31 cellular contexts compared by ENCODE assay signal in genomic region chr1:84373446-84374141, GRCh38. TPM values are rescaled to one million over a fixed set of nuclear protein-coding genes. Genes with fewer than 3 reads are reported as not detected.
"Had no signal": no experiment of that assay in that cellular context is flagged by ENCODE, and none has a peak within 500 bp of the region (broad histone marks: within the 10 kb centered on the region; RNA-seq: fewer than 3 reads in every experiment).

No MANE protein-coding gene starts in this region.

- H3K36me3 Mint-ChIP-seq: activated naive CD4-positive, alpha-beta T cell treated with anti-CD3 and anti-CD28 coated beads, Interleukin-2, amount 10 ng/mL, durations not matched to agents 7 days and 5 days; activated naive CD8-positive, alpha-beta T cell treated with anti-CD3 and anti-CD28 coated beads, Interleukin-2, amount 10 ng/mL, durations not matched to agents 7 days and 5 days; WTC11 had no signal

- H3K9me3 Mint-ChIP-seq: activated CD4-positive, alpha-beta memory T cell treated with anti-CD3 and anti-CD28 coated beads, Interleukin-2, amount 10 ng/mL, durations not matched to agents 7 days and 5 days; activated naive CD4-positive, alpha-beta T cell treated with anti-CD3 and anti-CD28 coated beads, Interleukin-2, amount 10 ng/mL, durations not matched to agents 7 days and 5 days; activated naive CD8-positive, alpha-beta T cell treated with anti-CD3 and anti-CD28 coated beads, Interleukin-2, amount 10 ng/mL, durations not matched to agents 7 days and 5 days; activated T-helper 2 cell treated with anti-CD3 and anti-CD28 coated beads, Interferon-gamma antibody, Interleukin-2, Interleukin-4, amounts not matched to agents 10 μg/mL and 5 μg/mL and 100 μg/mL, durations not matched to agents 14 hours and 24 hours and 36 hours; WTC11 had no signal

- ATAC-seq: body of pancreas, T-helper 17 cell, WTC11 had no signal

- DNase-seq: activated CD4-positive, alpha-beta memory T cell treated with anti-CD3 and anti-CD28 coated beads, Interleukin-2, amount 10 ng/mL, durations not matched to agents 7 days and 5 days; activated CD4-positive, alpha-beta T cell treated with anti-CD3 and anti-CD28 coated beads for 1 hour; activated CD4-positive, alpha-beta T cell treated with anti-CD3 and anti-CD28 coated beads, Interleukin-2, amount 10 ng/mL, durations not matched to agents 24 days and 14 days; activated gamma-delta T cell treated with Interleukin-2 at 50 U/mL for 16 hours; activated naive CD4-positive, alpha-beta T cell treated with anti-CD3 and anti-CD28 coated beads, Interleukin-2, amount 10 ng/mL, durations not matched to agents 7 days and 5 days; activated naive CD8-positive, alpha-beta T cell treated with anti-CD3 and anti-CD28 coated beads, Interleukin-2, amount 10 ng/mL, durations not matched to agents 7 days and 5 days; activated T-cell treated with anti-CD3 and anti-CD28 coated beads for 4 hours; activated T-cell treated with anti-CD3 and anti-CD28 coated beads, Interleukin-2, amount 50 U/mL, for 48 hours; amniotic stem cell; body of pancreas; NCI-H1092 treated with DMSO at 0.1 percent for 48 hours; NCI-H1417 treated with DMSO at 0.1 percent for 48 hours; NCI-H1694; NCI-H2029; NCI-H2107; NCI-H2171 treated with DMSO at 0.1 percent for 48 hours; NCI-H226; NCI-H526 treated with DMSO at 0.1 percent for 48 hours; NCI-H82; SIG-M5; T-helper 17 cell; T-helper 9 cell had no signal

- H3K9ac ChIP-seq: KMS-11 had no signal

- H3K4me1 Mint-ChIP-seq: activated CD4-positive, alpha-beta memory T cell treated with anti-CD3 and anti-CD28 coated beads, Interleukin-2, amount 10 ng/mL, durations not matched to agents 7 days and 5 days; activated CD4-positive, alpha-beta T cell treated with anti-CD3 and anti-CD28 coated beads, Interleukin-2, amount 10 ng/mL, durations not matched to agents 24 days and 14 days; activated naive CD4-positive, alpha-beta T cell treated with anti-CD3 and anti-CD28 coated beads, Interleukin-2, amount 10 ng/mL, durations not matched to agents 7 days and 5 days; activated naive CD8-positive, alpha-beta T cell treated with anti-CD3 and anti-CD28 coated beads, Interleukin-2, amount 10 ng/mL, durations not matched to agents 7 days and 5 days; T-helper 17 cell; WTC11 had no signal

- H3K27me3 ChIP-seq: ascending aorta, body of pancreas had no signal

- H3K9me3 ChIP-seq: ascending aorta, body of pancreas had no signal

- H3K27ac Mint-ChIP-seq: activated CD4-positive, alpha-beta memory T cell treated with anti-CD3 and anti-CD28 coated beads, Interleukin-2, amount 10 ng/mL, durations not matched to agents 7 days and 5 days; activated CD4-positive, alpha-beta T cell treated with anti-CD3 and anti-CD28 coated beads, Interleukin-2, amount 10 ng/mL, durations not matched to agents 24 days and 14 days; activated naive CD4-positive, alpha-beta T cell treated with anti-CD3 and anti-CD28 coated beads, Interleukin-2, amount 10 ng/mL, durations not matched to agents 7 days and 5 days; activated naive CD8-positive, alpha-beta T cell treated with anti-CD3 and anti-CD28 coated beads, Interleukin-2, amount 10 ng/mL, durations not matched to agents 7 days and 5 days; activated T-helper 2 cell treated with anti-CD3 and anti-CD28 coated beads, Interferon-gamma antibody, Interleukin-2, Interleukin-4, amounts not matched to agents 10 μg/mL and 5 μg/mL and 100 μg/mL, durations not matched to agents 14 hours and 24 hours and 36 hours; T-helper 17 cell; WTC11 had no signal

- H3K4me3 ChIP-seq: ascending aorta, body of pancreas had no signal

- H3K36me3 ChIP-seq: ascending aorta had no signal

- H3K27ac ChIP-seq: ascending aorta, body of pancreas, KMS-11 had no signal

- H3K27me3 Mint-ChIP-seq: activated CD4-positive, alpha-beta memory T cell treated with anti-CD3 and anti-CD28 coated beads, Interleukin-2, amount 10 ng/mL, durations not matched to agents 7 days and 5 days; activated CD4-positive, alpha-beta T cell treated with anti-CD3 and anti-CD28 coated beads, Interleukin-2, amount 10 ng/mL, durations not matched to agents 24 days and 14 days; activated naive CD4-positive, alpha-beta T cell treated with anti-CD3 and anti-CD28 coated beads, Interleukin-2, amount 10 ng/mL, durations not matched to agents 7 days and 5 days; activated naive CD8-positive, alpha-beta T cell treated with anti-CD3 and anti-CD28 coated beads, Interleukin-2, amount 10 ng/mL, durations not matched to agents 7 days and 5 days had no signal

- H3K4me3 Mint-ChIP-seq: activated CD4-positive, alpha-beta memory T cell treated with anti-CD3 and anti-CD28 coated beads, Interleukin-2, amount 10 ng/mL, durations not matched to agents 7 days and 5 days; activated CD4-positive, alpha-beta T cell treated with anti-CD3 and anti-CD28 coated beads, Interleukin-2, amount 10 ng/mL, durations not matched to agents 24 days and 14 days; activated naive CD4-positive, alpha-beta T cell treated with anti-CD3 and anti-CD28 coated beads, Interleukin-2, amount 10 ng/mL, durations not matched to agents 7 days and 5 days; activated naive CD8-positive, alpha-beta T cell treated with anti-CD3 and anti-CD28 coated beads, Interleukin-2, amount 10 ng/mL, durations not matched to agents 7 days and 5 days; T-helper 17 cell; WTC11 had no signal

RNA-seq across cellular contexts. Expression of gene DNASE2B, which starts 24.7 kb away (rescaled TPM):
- total RNA-seq: activated CD4-positive, alpha-beta memory T cell treated with anti-CD3 and anti-CD28 coated beads, Interleukin-2, amount 10 ng/mL, durations not matched to agents 7 days and 5 days; activated CD4-positive, alpha-beta T cell treated with anti-CD3 and anti-CD28 coated beads, Interleukin-2, amount 10 ng/mL, durations not matched to agents 24 days and 14 days; activated CD8-positive, alpha-beta memory T cell treated with anti-CD3 and anti-CD28 coated beads for 36 hours; activated naive CD8-positive, alpha-beta T cell treated with anti-CD3 and anti-CD28 coated beads, Interleukin-2, amount 10 ng/mL, durations not matched to agents 7 days and 5 days; activated T-helper 2 cell treated with anti-CD3 and anti-CD28 coated beads, Interferon-gamma antibody, Interleukin-2, Interleukin-4, amounts not matched to agents 10 μg/mL and 5 μg/mL and 100 μg/mL, durations not matched to agents 14 hours and 24 hours and 36 hours; ascending aorta; body of pancreas; bronchial epithelial cell; MCF 10A; NCI-H460; RPMI7951; T-helper 17 cell had no signal
